ENCODE assay signal across 24 cellular contexts in the genomic region with DNA sequence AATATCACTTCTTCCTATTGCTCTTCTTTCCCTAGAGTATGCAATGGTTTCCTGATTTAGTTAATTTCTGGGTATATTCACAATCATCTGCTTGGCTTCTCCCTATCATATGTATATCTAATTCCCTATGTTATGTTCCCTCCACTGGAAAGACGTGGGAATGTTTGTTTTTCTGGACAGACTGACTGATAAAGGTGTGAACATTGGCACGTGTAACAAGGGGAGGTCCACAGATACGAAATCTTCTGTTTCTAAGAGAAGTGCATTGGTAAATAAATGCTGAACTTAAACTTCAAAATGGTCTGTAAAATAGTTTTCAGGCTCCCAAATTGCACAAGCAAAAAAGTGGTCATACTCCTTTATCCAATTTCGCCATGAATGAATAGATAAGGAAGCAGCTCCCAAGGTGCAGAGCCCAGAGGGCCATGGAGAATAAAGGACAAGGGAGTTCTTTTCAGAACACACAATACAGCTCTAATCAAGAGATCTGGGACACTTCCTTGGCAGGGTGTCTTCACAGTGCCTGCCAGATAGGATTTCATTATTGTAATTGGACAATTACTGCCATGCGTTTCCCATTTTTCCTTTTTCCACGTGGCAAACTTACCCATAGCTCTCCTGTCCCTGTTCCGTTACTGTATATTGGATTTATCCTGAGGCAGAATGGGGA.
"Had no signal": no experiment of that assay in that cellular context is flagged by ENCODE, and none has a peak within 500 bp of the region (broad histone marks: within the 10 kb centered on the region; RNA-seq: fewer than 3 reads in every experiment).

No MANE protein-coding gene starts in this region.

- H3K4me3 Mint-ChIP-seq: immature natural killer cell; memory B cell; mesothelial cell of epicardium; natural killer cell; neural crest cell; stimulated activated memory B cell treated with anti-CD40 and anti-IgM and Interleukin-4, amounts not matched to agents 10 μg/mL and 1 μg/mL and 100 μg/mL, for 72 hours; stimulated activated naive CD8-positive, alpha-beta T cell treated with anti-CD3 and anti-CD28 coated beads, Interleukin-15, Interleukin-2, amounts not matched to agents 100 ng/mL and 50 ng/mL, for 24 hours had no signal

- H3K27me3 Mint-ChIP-seq: stimulated activated memory B cell treated with anti-CD40 and anti-IgM and Interleukin-4, amounts not matched to agents 10 μg/mL and 1 μg/mL and 100 μg/mL, for 72 hours; stimulated activated naive CD8-positive, alpha-beta T cell treated with anti-CD3 and anti-CD28 coated beads, Interleukin-15, Interleukin-2, amounts not matched to agents 100 ng/mL and 50 ng/mL, for 24 hours had no signal

- H3K36me3 Mint-ChIP-seq: immature natural killer cell; memory B cell; mesothelial cell of epicardium; natural killer cell; stimulated activated memory B cell treated with anti-CD40 and anti-IgM and Interleukin-4, amounts not matched to agents 10 μg/mL and 1 μg/mL and 100 μg/mL, for 72 hours had no signal

- H3K4me1 Mint-ChIP-seq: immature natural killer cell; memory B cell; mesothelial cell of epicardium; natural killer cell; stimulated activated memory B cell treated with anti-CD40 and anti-IgM and Interleukin-4, amounts not matched to agents 10 μg/mL and 1 μg/mL and 100 μg/mL, for 72 hours had no signal

- H3K4me1 ChIP-seq: gastrocnemius medialis, heart right ventricle, psoas muscle, spleen, tibial nerve, vagina had no signal

- H3K27ac ChIP-seq: gastrocnemius medialis, heart right ventricle, left ventricle myocardium inferior, lower lobe of right lung, psoas muscle, spleen, tibial nerve, upper lobe of right lung, vagina had no signal

- H3K9me3 Mint-ChIP-seq: memory B cell; mesothelial cell of epicardium; neural crest cell; stimulated activated memory B cell treated with anti-CD40 and anti-IgM and Interleukin-4, amounts not matched to agents 10 μg/mL and 1 μg/mL and 100 μg/mL, for 72 hours; stimulated activated naive CD8-positive, alpha-beta T cell treated with anti-CD3 and anti-CD28 coated beads, Interleukin-15, Interleukin-2, amounts not matched to agents 100 ng/mL and 50 ng/mL, for 24 hours had no signal

- H3K36me3 ChIP-seq: gastrocnemius medialis, heart right ventricle, left ventricle myocardium inferior, lower lobe of right lung, spleen, tibial nerve, upper lobe of right lung, vagina had no signal

- H3K27ac Mint-ChIP-seq: immature natural killer cell; memory B cell; mesothelial cell of epicardium; natural killer cell; stimulated activated memory B cell treated with anti-CD40 and anti-IgM and Interleukin-4, amounts not matched to agents 10 μg/mL and 1 μg/mL and 100 μg/mL, for 72 hours; stimulated activated naive CD8-positive, alpha-beta T cell treated with anti-CD3 and anti-CD28 coated beads, Interleukin-15, Interleukin-2, amounts not matched to agents 100 ng/mL and 50 ng/mL, for 24 hours had no signal

- ATAC-seq: esophagus mucosa; gastrocnemius medialis; heart right ventricle; left cardiac atrium; lower lobe of right lung; natural killer cell; psoas muscle; sciatic nerve; stimulated activated memory B cell treated with anti-CD40 and anti-IgM and Interleukin-4, amounts not matched to agents 10 μg/mL and 1 μg/mL and 100 μg/mL, for 72 hours; upper lobe of right lung had no signal

- H3K4me3 ChIP-seq: gastrocnemius medialis, heart right ventricle, left ventricle myocardium inferior, lower lobe of right lung, psoas muscle, spleen, tibial nerve, upper lobe of right lung, vagina had no signal

- H3K9me3 ChIP-seq: gastrocnemius medialis, heart right ventricle, left ventricle myocardium inferior, lower lobe of right lung, psoas muscle, spleen, tibial nerve, upper lobe of right lung, vagina had no signal

- H3K27me3 ChIP-seq: gastrocnemius medialis, heart right ventricle, spleen, tibial nerve, upper lobe of right lung, vagina had no signal

- DNase-seq: effector memory CD4-positive, alpha-beta T cell; gastrocnemius medialis; heart right ventricle; immature natural killer cell; left cardiac atrium; left ventricle myocardium inferior; lower lobe of right lung; natural killer cell; occipital lobe; psoas muscle; spleen; stimulated activated CD4-positive, alpha-beta T cell treated with anti-CD3 and anti-CD28 coated beads, Interleukin-15, amount 100 ng/mL, for 24 hours; stimulated activated CD4-positive, alpha-beta T cell treated with anti-CD3 and anti-CD28 coated beads, Interleukin-1b, Interleukin-23, amount 100 ng/mL, for 48 hours; stimulated activated CD4-positive, alpha-beta T cell treated with anti-CD3 and anti-CD28 coated beads, Interleukin-4, amount 100 ng/mL, for 24 hours; upper lobe of right lung had no signal
